ENCODE assay signal across 1 cellular context in the genomic region with DNA sequence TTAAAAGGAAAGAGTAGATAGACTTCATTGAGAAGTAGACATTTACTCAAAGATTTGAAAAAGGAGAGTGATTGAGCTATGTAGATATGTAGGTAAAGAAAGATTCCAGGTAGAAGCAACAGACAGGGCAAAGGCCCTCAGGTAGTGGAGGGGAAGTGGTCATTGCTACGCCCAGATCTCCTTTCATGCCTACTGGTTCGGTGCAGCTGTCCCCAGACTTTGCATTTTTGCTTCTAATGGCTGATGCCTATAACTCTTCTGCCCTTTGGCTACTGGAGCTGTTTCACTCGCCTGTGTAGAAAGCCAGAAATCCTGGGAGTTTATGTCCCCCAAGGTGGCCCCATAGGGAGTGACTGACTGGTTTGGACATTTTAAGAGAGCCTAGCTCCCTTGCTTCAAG.
TF ChIP-seq lines count a peak whose summit lies in the region.

No MANE protein-coding gene starts in this region.

TF ChIP-seq in GM23338, 12 proteins besides CTCF, POLR2A, EP300 and RAD21 (continued from another document):
- TF ChIP-seq, protein P1, sequence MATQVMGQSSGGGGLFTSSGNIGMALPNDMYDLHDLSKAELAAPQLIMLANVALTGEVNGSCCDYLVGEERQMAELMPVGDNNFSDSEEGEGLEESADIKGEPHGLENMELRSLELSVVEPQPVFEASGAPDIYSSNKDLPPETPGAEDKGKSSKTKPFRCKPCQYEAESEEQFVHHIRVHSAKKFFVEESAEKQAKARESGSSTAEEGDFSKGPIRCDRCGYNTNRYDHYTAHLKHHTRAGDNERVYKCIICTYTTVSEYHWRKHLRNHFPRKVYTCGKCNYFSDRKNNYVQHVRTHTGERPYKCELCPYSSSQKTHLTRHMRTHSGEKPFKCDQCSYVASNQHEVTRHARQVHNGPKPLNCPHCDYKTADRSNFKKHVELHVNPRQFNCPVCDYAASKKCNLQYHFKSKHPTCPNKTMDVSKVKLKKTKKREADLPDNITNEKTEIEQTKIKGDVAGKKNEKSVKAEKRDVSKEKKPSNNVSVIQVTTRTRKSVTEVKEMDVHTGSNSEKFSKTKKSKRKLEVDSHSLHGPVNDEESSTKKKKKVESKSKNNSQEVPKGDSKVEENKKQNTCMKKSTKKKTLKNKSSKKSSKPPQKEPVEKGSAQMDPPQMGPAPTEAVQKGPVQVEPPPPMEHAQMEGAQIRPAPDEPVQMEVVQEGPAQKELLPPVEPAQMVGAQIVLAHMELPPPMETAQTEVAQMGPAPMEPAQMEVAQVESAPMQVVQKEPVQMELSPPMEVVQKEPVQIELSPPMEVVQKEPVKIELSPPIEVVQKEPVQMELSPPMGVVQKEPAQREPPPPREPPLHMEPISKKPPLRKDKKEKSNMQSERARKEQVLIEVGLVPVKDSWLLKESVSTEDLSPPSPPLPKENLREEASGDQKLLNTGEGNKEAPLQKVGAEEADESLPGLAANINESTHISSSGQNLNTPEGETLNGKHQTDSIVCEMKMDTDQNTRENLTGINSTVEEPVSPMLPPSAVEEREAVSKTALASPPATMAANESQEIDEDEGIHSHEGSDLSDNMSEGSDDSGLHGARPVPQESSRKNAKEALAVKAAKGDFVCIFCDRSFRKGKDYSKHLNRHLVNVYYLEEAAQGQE (IDR thresholded peaks at IDR 0.05; ENCODE audit: unreplicated experiment) = no peak
- no peak for TF ChIP-seq ZNF331 (CRISPR knock-in tag; IDR thresholded peaks at IDR 0.05; ENCODE audit: low read depth)
- TF ChIP-seq EZH2 (IDR thresholded peaks at IDR 0.05; ENCODE audit: low read depth, unreplicated experiment) = no peak
- TF ChIP-seq, protein P2, sequence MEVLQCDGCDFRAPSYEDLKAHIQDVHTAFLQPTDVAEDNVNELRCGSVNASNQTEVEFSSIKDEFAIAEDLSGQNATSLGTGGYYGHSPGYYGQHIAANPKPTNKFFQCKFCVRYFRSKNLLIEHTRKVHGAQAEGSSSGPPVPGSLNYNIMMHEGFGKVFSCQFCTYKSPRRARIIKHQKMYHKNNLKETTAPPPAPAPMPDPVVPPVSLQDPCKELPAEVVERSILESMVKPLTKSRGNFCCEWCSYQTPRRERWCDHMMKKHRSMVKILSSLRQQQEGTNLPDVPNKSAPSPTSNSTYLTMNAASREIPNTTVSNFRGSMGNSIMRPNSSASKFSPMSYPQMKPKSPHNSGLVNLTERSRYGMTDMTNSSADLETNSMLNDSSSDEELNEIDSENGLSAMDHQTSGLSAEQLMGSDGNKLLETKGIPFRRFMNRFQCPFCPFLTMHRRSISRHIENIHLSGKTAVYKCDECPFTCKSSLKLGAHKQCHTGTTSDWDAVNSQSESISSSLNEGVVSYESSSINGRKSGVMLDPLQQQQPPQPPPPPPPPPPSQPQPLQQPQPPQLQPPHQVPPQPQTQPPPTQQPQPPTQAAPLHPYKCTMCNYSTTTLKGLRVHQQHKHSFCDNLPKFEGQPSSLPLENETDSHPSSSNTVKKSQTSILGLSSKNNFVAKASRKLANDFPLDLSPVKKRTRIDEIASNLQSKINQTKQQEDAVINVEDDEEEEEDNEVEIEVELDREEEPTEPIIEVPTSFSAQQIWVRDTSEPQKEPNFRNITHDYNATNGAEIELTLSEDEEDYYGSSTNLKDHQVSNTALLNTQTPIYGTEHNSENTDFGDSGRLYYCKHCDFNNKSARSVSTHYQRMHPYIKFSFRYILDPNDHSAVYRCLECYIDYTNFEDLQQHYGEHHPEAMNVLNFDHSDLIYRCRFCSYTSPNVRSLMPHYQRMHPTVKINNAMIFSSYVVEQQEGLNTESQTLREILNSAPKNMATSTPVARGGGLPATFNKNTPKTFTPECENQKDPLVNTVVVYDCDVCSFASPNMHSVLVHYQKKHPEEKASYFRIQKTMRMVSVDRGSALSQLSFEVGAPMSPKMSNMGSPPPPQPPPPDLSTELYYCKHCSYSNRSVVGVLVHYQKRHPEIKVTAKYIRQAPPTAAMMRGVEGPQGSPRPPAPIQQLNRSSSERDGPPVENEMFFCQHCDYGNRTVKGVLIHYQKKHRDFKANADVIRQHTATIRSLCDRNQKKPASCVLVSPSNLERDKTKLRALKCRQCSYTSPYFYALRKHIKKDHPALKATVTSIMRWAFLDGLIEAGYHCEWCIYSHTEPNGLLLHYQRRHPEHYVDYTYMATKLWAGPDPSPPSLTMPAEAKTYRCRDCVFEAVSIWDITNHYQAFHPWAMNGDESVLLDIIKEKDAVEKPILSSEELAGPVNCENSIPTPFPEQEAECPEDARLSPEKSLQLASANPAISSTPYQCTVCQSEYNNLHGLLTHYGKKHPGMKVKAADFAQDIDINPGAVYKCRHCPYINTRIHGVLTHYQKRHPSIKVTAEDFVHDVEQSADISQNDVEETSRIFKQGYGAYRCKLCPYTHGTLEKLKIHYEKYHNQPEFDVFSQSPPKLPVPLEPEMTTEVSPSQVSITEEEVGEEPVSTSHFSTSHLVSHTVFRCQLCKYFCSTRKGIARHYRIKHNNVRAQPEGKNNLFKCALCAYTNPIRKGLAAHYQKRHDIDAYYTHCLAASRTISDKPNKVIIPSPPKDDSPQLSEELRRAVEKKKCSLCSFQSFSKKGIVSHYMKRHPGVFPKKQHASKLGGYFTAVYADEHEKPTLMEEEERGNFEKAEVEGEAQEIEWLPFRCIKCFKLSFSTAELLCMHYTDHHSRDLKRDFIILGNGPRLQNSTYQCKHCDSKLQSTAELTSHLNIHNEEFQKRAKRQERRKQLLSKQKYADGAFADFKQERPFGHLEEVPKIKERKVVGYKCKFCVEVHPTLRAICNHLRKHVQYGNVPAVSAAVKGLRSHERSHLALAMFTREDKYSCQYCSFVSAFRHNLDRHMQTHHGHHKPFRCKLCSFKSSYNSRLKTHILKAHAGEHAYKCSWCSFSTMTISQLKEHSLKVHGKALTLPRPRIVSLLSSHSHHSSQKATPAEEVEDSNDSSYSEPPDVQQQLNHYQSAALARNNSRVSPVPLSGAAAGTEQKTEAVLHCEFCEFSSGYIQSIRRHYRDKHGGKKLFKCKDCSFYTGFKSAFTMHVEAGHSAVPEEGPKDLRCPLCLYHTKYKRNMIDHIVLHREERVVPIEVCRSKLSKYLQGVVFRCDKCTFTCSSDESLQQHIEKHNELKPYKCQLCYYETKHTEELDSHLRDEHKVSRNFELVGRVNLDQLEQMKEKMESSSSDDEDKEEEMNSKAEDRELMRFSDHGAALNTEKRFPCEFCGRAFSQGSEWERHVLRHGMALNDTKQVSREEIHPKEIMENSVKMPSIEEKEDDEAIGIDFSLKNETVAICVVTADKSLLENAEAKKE (CRISPR knock-in tag; IDR thresholded peaks at IDR 0.05) = no peak
- no peak for TF ChIP-seq ZNF114 (CRISPR knock-in tag; IDR thresholded peaks at IDR 0.05)
